ENCODE assay signal across 26 cellular contexts in the genomic region with DNA sequence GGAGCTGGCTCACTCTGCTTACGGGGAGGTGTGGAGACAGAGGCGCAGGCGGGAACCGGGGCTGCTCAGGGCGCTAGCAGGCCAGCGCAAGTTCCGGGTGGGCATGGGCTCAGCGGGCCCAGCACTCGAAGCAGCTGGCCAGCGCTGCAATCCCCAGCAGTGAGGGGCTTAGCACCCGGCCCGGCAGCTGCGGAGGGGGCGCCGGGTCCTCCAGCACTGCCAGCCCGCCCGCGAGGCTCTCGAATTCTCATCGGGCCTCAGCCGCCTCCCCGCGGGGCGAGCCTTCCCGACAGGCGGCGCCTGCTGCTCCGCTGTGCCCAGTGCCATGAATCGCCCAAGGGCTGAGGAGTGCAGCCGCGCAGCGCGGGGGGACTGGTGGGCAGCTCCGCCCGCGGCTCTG.
"Had no signal": no experiment of that assay in that cellular context is flagged by ENCODE, and none has a peak within 500 bp of the region (broad histone marks: within the 10 kb centered on the region; RNA-seq: fewer than 3 reads in every experiment).

No MANE protein-coding gene starts in this region.

- FAIRE-seq: islet of Langerhans, pancreas had no signal

- H3K9me3 Mint-ChIP-seq: immature natural killer cell; natural killer cell treated with Interleukin-12 subunit alpha and Interleukin-12 subunit beta and Interleukin-15 and Interleukin-18, amount 100 ng/mL, for 72 hours; type B pancreatic cell had no signal

- H3K4me3 ChIP-seq: heart left ventricle, left ventricle myocardium inferior, lung, mucosa of descending colon, pancreas, prostate gland, skin epidermis, suprapubic skin, tibial nerve, vagina had no signal

- H3K4me3 Mint-ChIP-seq: immature natural killer cell; naive thymus-derived CD4-positive, alpha-beta T cell; natural killer cell treated with Interleukin-12 subunit alpha and Interleukin-12 subunit beta and Interleukin-15 and Interleukin-18, amount 100 ng/mL, for 72 hours; type B pancreatic cell had no signal

- DNase-seq: heart left ventricle; hypothalamus; immature natural killer cell; left ventricle myocardium inferior; midbrain; mucosa of descending colon; naive thymus-derived CD4-positive, alpha-beta T cell; nucleus accumbens; retina; stimulated activated CD4-positive, alpha-beta T cell treated with anti-CD3 and anti-CD28 coated beads, Interleukin-12 subunit alpha, Interleukin-12 subunit beta, amount 100 ng/mL, for 4 hours; stimulated activated CD4-positive, alpha-beta T cell treated with anti-CD3 and anti-CD28 coated beads, Interleukin-15, amount 100 ng/mL, for 24 hours; stimulated activated CD4-positive, alpha-beta T cell treated with anti-CD3 and anti-CD28 coated beads, Interleukin-2, amount 100 ng/mL, for 24 hours; stimulated activated CD4-positive, alpha-beta T cell treated with anti-CD3 and anti-CD28 coated beads, Interleukin-4, amount 100 ng/mL, for 1 hour; stimulated activated naive CD4-positive, alpha-beta T cell treated with Interleukin-2 at 50 U/mL for 16 hours had no signal

- ATAC-seq: mucosa of descending colon; naive thymus-derived CD4-positive, alpha-beta T cell; pancreas; right cardiac atrium; sciatic nerve had no signal

- H3K27me3 ChIP-seq: heart left ventricle, pancreas, suprapubic skin, tibial nerve, vagina had no signal

- H3K4me1 ChIP-seq: prostate gland, vagina had no signal

- H3K27ac Mint-ChIP-seq: immature natural killer cell; naive thymus-derived CD4-positive, alpha-beta T cell; natural killer cell treated with Interleukin-12 subunit alpha and Interleukin-12 subunit beta and Interleukin-15 and Interleukin-18, amount 100 ng/mL, for 72 hours; type B pancreatic cell had no signal

- H3K9me3 ChIP-seq: mucosa of descending colon, pancreas, prostate gland, suprapubic skin, vagina had no signal

- H3K4me1 Mint-ChIP-seq: immature natural killer cell; naive thymus-derived CD4-positive, alpha-beta T cell had no signal

- H3K36me3 ChIP-seq: heart left ventricle, left ventricle myocardium inferior, pancreas, prostate gland, suprapubic skin, tibial nerve, vagina had no signal

- H3K27ac ChIP-seq: heart left ventricle, left ventricle myocardium inferior, pancreas, prostate gland, skin epidermis, suprapubic skin, tibial nerve, vagina had no signal

- H3K36me3 Mint-ChIP-seq: immature natural killer cell; naive thymus-derived CD4-positive, alpha-beta T cell; natural killer cell treated with Interleukin-12 subunit alpha and Interleukin-12 subunit beta and Interleukin-15 and Interleukin-18, amount 100 ng/mL, for 72 hours; type B pancreatic cell had no signal
